ENCODE assay signal across 1 cellular context in genomic region chr12:53739285-53740129, GRCh38.
TF ChIP-seq lines count a peak whose summit lies in the region.

No MANE protein-coding gene starts in this region.

TF ChIP-seq in HEK293, 187 proteins besides CTCF, POLR2A, EP300 and RAD21 (continued from another document and continues in another):
- TF ChIP-seq ZNF26 (tag by site-specific recombination; IDR thresholded peaks at IDR 0.05) (no peak), AEBP2 (tag by site-specific recombination; IDR thresholded peaks at IDR 0.05; ENCODE audit: borderline replicate concordance) (no peak), MEIS1 (CRISPR knock-in tag; IDR thresholded peaks at IDR 0.05; ENCODE audit: borderline replicate concordance) (no peak), ZNF510 (tag by site-specific recombination; IDR thresholded peaks at IDR 0.05; ENCODE audit: insufficient replicate concordance) (no peak), ZNF169 (tag by site-specific recombination; IDR thresholded peaks at IDR 0.05) (no peak), MZF1 (tag by site-specific recombination; IDR thresholded peaks at IDR 0.05; ENCODE audit: borderline replicate concordance) (no peak), ZNF157 (tag by site-specific recombination; IDR thresholded peaks at IDR 0.05) (no peak), PRDM1 (tag by site-specific recombination; IDR thresholded peaks at IDR 0.05) (0 out of 2 replicates have a peak, but pooled peaks have one; percentile 25), ZNF645 (tag by site-specific recombination; IDR thresholded peaks at IDR 0.05) (peak; percentile 96), ZNF48 (tag by site-specific recombination; IDR thresholded peaks at IDR 0.05) (no peak), ZNF132 (tag by site-specific recombination; IDR thresholded peaks at IDR 0.05; ENCODE audit: borderline replicate concordance) (no peak), ZBTB8A (tag by site-specific recombination; IDR thresholded peaks at IDR 0.05) (peak; percentile 80), ZNF664 (tag by site-specific recombination; IDR thresholded peaks at IDR 0.05) (0 out of 2 replicates have a peak, but pooled peaks have one; percentile 27), ZBTB20 (tag by site-specific recombination; IDR thresholded peaks at IDR 0.05) (peak; percentile 46; the same call in 1 of the 2 replicates), ZBTB44 (tag by site-specific recombination; IDR thresholded peaks at IDR 0.05) (no peak; the same call in 1 of the 2 replicates), KLF7 (tag by site-specific recombination; IDR thresholded peaks at IDR 0.05; ENCODE audit: borderline replicate concordance) (no peak), ZEB2 (tag by site-specific recombination; IDR thresholded peaks at IDR 0.05) (peak; percentile 93), HOXC10 (CRISPR knock-in tag; IDR thresholded peaks at IDR 0.05) (no peak), RBAK (tag by site-specific recombination; IDR thresholded peaks at IDR 0.05) (no peak), ZNF639 (tag by site-specific recombination; IDR thresholded peaks at IDR 0.05) (peak; percentile 22; the same call in 1 of the 2 replicates), FEZF1 (tag by site-specific recombination; IDR thresholded peaks at IDR 0.05) (peak; percentile 83), ZNF2 (tag by site-specific recombination; IDR thresholded peaks at IDR 0.05) (no peak), TCF7L2 (IDR thresholded peaks at IDR 0.05; ENCODE audit: borderline replicate concordance, low read depth, low read length) (no peak), MYNN (tag by site-specific recombination; IDR thresholded peaks at IDR 0.05; ENCODE audit: borderline replicate concordance) (no peak), KLF8 (tag by site-specific recombination; IDR thresholded peaks at IDR 0.05) (no peak), ZNF692 (tag by site-specific recombination; IDR thresholded peaks at IDR 0.05) (peak; percentile 97), ZNF366 (tag by site-specific recombination; conservative IDR thresholded peaks at IDR 0.05) (peak; percentile 10; the same call in 1 of the 2 replicates), ZNF362 (tag by site-specific recombination; IDR thresholded peaks at IDR 0.05) (no peak), ZNF223 (tag by site-specific recombination; IDR thresholded peaks at IDR 0.05) (no peak), ZNF76 (tag by site-specific recombination; IDR thresholded peaks at IDR 0.05; ENCODE audit: borderline replicate concordance, low read depth) (peak; percentile 65; the same call in 1 of the 2 replicates), ZBTB17 (tag by site-specific recombination; IDR thresholded peaks at IDR 0.05) (no peak; the same call in none of the 2 replicates), ZNF280D (tag by site-specific recombination; IDR thresholded peaks at IDR 0.05) (no peak), ZNF423 (tag by site-specific recombination; IDR thresholded peaks at IDR 0.05) (peak; percentile 81; the same call in 1 of the 2 replicates), SP3 (tag by site-specific recombination; IDR thresholded peaks at IDR 0.05) (no peak), PATZ1 (tag by site-specific recombination; IDR thresholded peaks at IDR 0.05) (no peak), HOXA7 (CRISPR knock-in tag; IDR thresholded peaks at IDR 0.05; ENCODE audit: borderline replicate concordance) (no peak), ZNF585B (tag by site-specific recombination; IDR thresholded peaks at IDR 0.05) (no peak), ZNF561 (tag by site-specific recombination; IDR thresholded peaks at IDR 0.05; ENCODE audit: borderline replicate concordance) (peak; percentile 96), SALL2 (tag by site-specific recombination; IDR thresholded peaks at IDR 0.05; ENCODE audit: borderline replicate concordance) (no peak), ZNF341 (tag by site-specific recombination; IDR thresholded peaks at IDR 0.05; ENCODE audit: low read depth) (0 out of 2 replicates have a peak, but pooled peaks have one; percentile 26), ZSCAN23 (tag by site-specific recombination; IDR thresholded peaks at IDR 0.05) (no peak), GLI2 (tag by site-specific recombination; IDR thresholded peaks at IDR 0.05; ENCODE audit: borderline replicate concordance, low read depth) (peak; percentile 86; the same call in 1 of the 2 replicates), ZNF221 (tag by site-specific recombination; IDR thresholded peaks at IDR 0.05; ENCODE audit: borderline replicate concordance) (no peak), ZNF148 (tag by site-specific recombination; IDR thresholded peaks at IDR 0.05; ENCODE audit: borderline replicate concordance) (no peak), ZNF184 (tag by site-specific recombination; IDR thresholded peaks at IDR 0.05) (no peak), SETDB1 (IDR thresholded peaks at IDR 0.05; ENCODE audit: insufficient read length, low read length) (no peak), ZNF501 (tag by site-specific recombination; IDR thresholded peaks at IDR 0.05) (no peak), TRIM28 (IDR thresholded peaks at IDR 0.05; ENCODE audit: borderline replicate concordance, low read length) (no peak)
